ENCODE assay signal across 8 cellular contexts in the genomic region with DNA sequence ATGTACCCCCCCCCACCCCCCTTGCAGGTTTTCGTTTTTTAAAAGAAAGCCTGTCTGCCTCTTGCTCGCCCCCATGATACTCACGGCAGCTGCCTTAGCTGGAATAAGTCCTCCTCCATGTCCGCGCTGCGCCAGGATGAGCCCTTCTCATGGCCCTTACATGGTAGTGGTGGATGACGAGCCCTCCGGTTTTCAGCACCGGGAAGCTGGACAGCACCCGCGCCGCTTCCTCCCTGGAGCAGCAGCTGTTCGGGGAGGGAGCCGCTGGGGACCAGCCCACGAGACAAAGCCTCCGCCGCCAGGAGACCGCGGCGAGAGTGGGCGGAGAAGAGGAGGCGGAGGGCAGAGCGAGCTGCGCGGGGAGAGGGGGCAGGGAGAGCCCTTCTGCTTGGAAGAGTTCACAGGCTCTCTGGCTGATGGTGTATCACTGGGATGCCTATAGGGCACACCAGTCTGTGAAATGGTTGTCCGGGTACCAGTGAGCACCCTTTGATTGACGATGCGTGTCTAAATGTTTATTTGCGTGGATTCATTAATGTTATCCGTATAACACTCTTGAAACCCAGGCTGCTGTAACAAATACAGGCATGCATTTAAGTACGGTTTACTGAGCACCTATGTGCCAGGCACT. TPM values are rescaled to one million over a fixed set of nuclear protein-coding genes. Genes with fewer than 3 reads are reported as not detected.
DNase-seq lines count a peak whose midpoint lies in the region; ATAC-seq and TF ChIP-seq lines count a peak whose summit lies in the region.

A gene with protein sequence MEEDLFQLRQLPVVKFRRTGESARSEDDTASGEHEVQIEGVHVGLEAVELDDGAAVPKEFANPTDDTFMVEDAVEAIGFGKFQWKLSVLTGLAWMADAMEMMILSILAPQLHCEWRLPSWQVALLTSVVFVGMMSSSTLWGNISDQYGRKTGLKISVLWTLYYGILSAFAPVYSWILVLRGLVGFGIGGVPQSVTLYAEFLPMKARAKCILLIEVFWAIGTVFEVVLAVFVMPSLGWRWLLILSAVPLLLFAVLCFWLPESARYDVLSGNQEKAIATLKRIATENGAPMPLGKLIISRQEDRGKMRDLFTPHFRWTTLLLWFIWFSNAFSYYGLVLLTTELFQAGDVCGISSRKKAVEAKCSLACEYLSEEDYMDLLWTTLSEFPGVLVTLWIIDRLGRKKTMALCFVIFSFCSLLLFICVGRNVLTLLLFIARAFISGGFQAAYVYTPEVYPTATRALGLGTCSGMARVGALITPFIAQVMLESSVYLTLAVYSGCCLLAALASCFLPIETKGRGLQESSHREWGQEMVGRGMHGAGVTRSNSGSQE (minus strand): TSS at position 319 of the 631 bp plus-strand sequence. CDS start 200 bp downstream, at position 119.

- H2BK20ac ChIP-seq in IMR-90 (ENCODE audit: low read depth, low read length) = no peak within 1 kb of the TSS

- TF ChIP-seq POLR2A in IMR-90 (IDR thresholded peaks at IDR 0.05; ENCODE audit: low read depth, low read length) = no peak

- POLR2A ChIA-PET in IMR-90 (lab: Charles Lee; ENCODE audit: unreplicated experiment) = no interaction called here

- H3K27me3 ChIP-seq in IMR-90 (ENCODE audit: control insufficient read depth, insufficient read depth, low read length) (no peaks in the 10 kb centered on the region), upper lobe of right lung (no peaks in the 10 kb centered on the region)

- no peak within 1 kb of the TSS for H3K4ac ChIP-seq in IMR-90 (ENCODE audit: low read depth, low read length)

- DNase-seq in COLO668 (lab: John Stamatoyannopoulos, UW; ENCODE audit: unreplicated experiment) (peak; percentile 91), IMR-90 (peak; percentile 76), OCI-M1 (lab: John Stamatoyannopoulos, UW) (peak; percentile 87), globus pallidus (ENCODE audit: low spot score) (peak; percentile 83), non-pigmented ciliary epithelial cell (ENCODE audit: low read depth) (peak; percentile 40), upper lobe of right lung (peak; percentile 89)
- DNase-seq in activated naive CD4-positive, alpha-beta T cell treated with Interleukin-2 at 50 U/mL for 16 hours = peak; percentile 13

- H3K27ac ChIP-seq in IMR-90 (ENCODE audit: insufficient read depth, low read length) (no peak within 1 kb of the TSS), upper lobe of right lung (no peak within 1 kb of the TSS)

- in situ Hi-C loops in IMR-90 (cut with MboI; ENCODE audit: low sequenced_read_pairs) = no loop called here

- CTCF ChIA-PET in IMR-90 (lab: Yijun Ruan, JAX) = interaction anchor here (0.8 kb wide), 1 partner anchor 11 kb away, joined by 4 read pairs; no protein-coding TSS in a partner anchor

- no peak within 1 kb of the TSS for H4K91ac ChIP-seq in IMR-90 (ENCODE audit: insufficient read depth, low read depth, low read length)

- H3K9me3 ChIP-seq in IMR-90 (ENCODE audit: control insufficient read depth, insufficient read depth, low read length) (no peaks in the 10 kb centered on the region), upper lobe of right lung (no peaks in the 10 kb centered on the region)

- dilution Hi-C loops in IMR-90 (cut with HindIII; ENCODE audit: low sequenced_read_pairs, unreplicated experiment) = no loop called here

- H3K14ac ChIP-seq in IMR-90 (replicated peaks; ENCODE audit: low read depth, low read length) = no peak within 1 kb of the TSS

- H2BK15ac ChIP-seq in IMR-90 (ENCODE audit: low read depth, low read length) = no peak within 1 kb of the TSS

- H3K4me3 ChIP-seq in IMR-90 (ENCODE audit: insufficient read depth, low read depth, low read length) (no peak within 1 kb of the TSS), upper lobe of right lung (no peak within 1 kb of the TSS)

- no peak within 1 kb of the TSS for H3K23ac ChIP-seq in IMR-90 (ENCODE audit: low read depth, low read length)

- H3K4me2 ChIP-seq in IMR-90 (ENCODE audit: low read depth, low read length) = peak within 1 kb of the TSS; percentile 71

- H4K5ac ChIP-seq in IMR-90 (ENCODE audit: low read depth, low read length) = no peak within 1 kb of the TSS

- intact Hi-C loops in IMR-90 (cut with micrococcal nuclease) (loop anchor here (2.0 kb wide), 1 partner anchor 32 kb away; a partner anchor contains a TSS), upper lobe of right lung (cut with DNase I) (no loop called here)

- H4K20me1 ChIP-seq in IMR-90 (ENCODE audit: insufficient read depth, low read length) = no peaks in the 10 kb centered on the region

- ATAC-seq in IMR-90 (ENCODE audit: low read depth) (peak; percentile 100), upper lobe of right lung (peak; percentile 97), HG02763 (IDR thresholded peaks at IDR 0.05; ENCODE audit: unreplicated experiment) (no peak)

- no peaks in the 10 kb centered on the region for H3K9me1 ChIP-seq in IMR-90 (ENCODE audit: insufficient read depth, low read length)

- no peak for TF ChIP-seq RAD21 in IMR-90 (IDR thresholded peaks at IDR 0.05; ENCODE audit: low read length)

- no peak within 1 kb of the TSS for H2AK9ac ChIP-seq in IMR-90 (replicated peaks; ENCODE audit: low read depth, low read length, poor library complexity)

- BruUV-seq in IMR-90 (replicated peaks; lab: Mats Ljungman, UMichigan) = no TSS peak

- H3K56ac ChIP-seq in IMR-90 (ENCODE audit: extremely low read depth, insufficient read depth, low read length) = no peak within 1 kb of the TSS

- H3K36me3 ChIP-seq in IMR-90 (ENCODE audit: control insufficient read depth, insufficient read depth, low read length) = no peaks in the 10 kb centered on the region
- H3K36me3 ChIP-seq in upper lobe of right lung = no peaks in the 10 kb centered on the region

- H3K9ac ChIP-seq in IMR-90 (ENCODE audit: low read depth, low read length) = no peak within 1 kb of the TSS

- no peak within 1 kb of the TSS for H3K18ac ChIP-seq in IMR-90 (ENCODE audit: low read depth, low read length)

- no peak within 1 kb of the TSS for H2BK5ac ChIP-seq in IMR-90 (ENCODE audit: low read depth, low read length, poor library complexity, severe bottlenecking)

- WGBS in IMR-90 (ENCODE audit: extremely low coverage in 2 of 2, insufficient read length in 1 of 2), 2 experiments = no CpG with 5 or more reads among the region's 31 CpGs

- no peak within 1 kb of the TSS for H2AK5ac ChIP-seq in IMR-90 (ENCODE audit: low read depth, low read length)

- H2BK120ac ChIP-seq in IMR-90 (ENCODE audit: low read depth, low read length) = no peak within 1 kb of the TSS

- no peak within 1 kb of the TSS for H4K8ac ChIP-seq in IMR-90 (ENCODE audit: low read depth in 2 of 2, low read length in 2 of 2)

- H3K79me1 ChIP-seq in IMR-90 (ENCODE audit: low read depth in 1 of 2, low read length in 2 of 2) = no peaks in the 10 kb centered on the region

- no peaks in the 10 kb centered on the region for H3K4me1 ChIP-seq in IMR-90 (ENCODE audit: control insufficient read depth, insufficient read depth, low read length)
- peaks cover 4% of the 10 kb centered on the region for H3K4me1 ChIP-seq in upper lobe of right lung

- peak within 1 kb of the TSS; percentile 76 for H2AFZ ChIP-seq in IMR-90 (replicated peaks; ENCODE audit: low read length, poor library complexity)

- TF ChIP-seq CTCF in IMR-90 (conservative IDR thresholded peaks at IDR 0.05; ENCODE audit: low read depth, low read length) (no peak), upper lobe of right lung (IDR thresholded peaks at IDR 0.05) (no peak)

TF ChIP-seq in IMR-90, 13 proteins besides CTCF, POLR2A, EP300 and RAD21:
- no peak for TF ChIP-seq CEBPB (IDR thresholded peaks at IDR 0.05; ENCODE audit: low read depth, low read length)
- TF ChIP-seq BHLHE40 (IDR thresholded peaks at IDR 0.05; ENCODE audit: low read depth, low read length) = no peak
- peak; percentile 73 for TF ChIP-seq RCOR1 (IDR thresholded peaks at IDR 0.05; ENCODE audit: insufficient replicate concordance, low read length)
- TF ChIP-seq RFX5 (IDR thresholded peaks at IDR 0.05; ENCODE audit: low read depth, low read length) = no peak
- TF ChIP-seq MAZ (IDR thresholded peaks at IDR 0.05; ENCODE audit: borderline replicate concordance, low read depth, low read length) = peak; percentile 68; the same call in 1 of the 2 replicates
- TF ChIP-seq FOS (IDR thresholded peaks at IDR 0.05; ENCODE audit: low read depth, low read length) = no peak
- TF ChIP-seq, protein P1, sequence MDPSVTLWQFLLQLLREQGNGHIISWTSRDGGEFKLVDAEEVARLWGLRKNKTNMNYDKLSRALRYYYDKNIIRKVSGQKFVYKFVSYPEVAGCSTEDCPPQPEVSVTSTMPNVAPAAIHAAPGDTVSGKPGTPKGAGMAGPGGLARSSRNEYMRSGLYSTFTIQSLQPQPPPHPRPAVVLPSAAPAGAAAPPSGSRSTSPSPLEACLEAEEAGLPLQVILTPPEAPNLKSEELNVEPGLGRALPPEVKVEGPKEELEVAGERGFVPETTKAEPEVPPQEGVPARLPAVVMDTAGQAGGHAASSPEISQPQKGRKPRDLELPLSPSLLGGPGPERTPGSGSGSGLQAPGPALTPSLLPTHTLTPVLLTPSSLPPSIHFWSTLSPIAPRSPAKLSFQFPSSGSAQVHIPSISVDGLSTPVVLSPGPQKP (IDR thresholded peaks at IDR 0.05; ENCODE audit: borderline replicate concordance, low read depth, low read length) = no peak
- TF ChIP-seq, protein P2, sequence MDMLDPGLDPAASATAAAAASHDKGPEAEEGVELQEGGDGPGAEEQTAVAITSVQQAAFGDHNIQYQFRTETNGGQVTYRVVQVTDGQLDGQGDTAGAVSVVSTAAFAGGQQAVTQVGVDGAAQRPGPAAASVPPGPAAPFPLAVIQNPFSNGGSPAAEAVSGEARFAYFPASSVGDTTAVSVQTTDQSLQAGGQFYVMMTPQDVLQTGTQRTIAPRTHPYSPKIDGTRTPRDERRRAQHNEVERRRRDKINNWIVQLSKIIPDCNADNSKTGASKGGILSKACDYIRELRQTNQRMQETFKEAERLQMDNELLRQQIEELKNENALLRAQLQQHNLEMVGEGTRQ (IDR thresholded peaks at IDR 0.05; ENCODE audit: low read depth, low read length) = peak; percentile 11; the same call in 1 of the 2 replicates
- TF ChIP-seq MXI1 (IDR thresholded peaks at IDR 0.05; ENCODE audit: borderline replicate concordance, low read depth, low read length) = peak; percentile 84; the same call in 1 of the 2 replicates

RNA-seq across cellular contexts. Expression of the gene that starts here (rescaled TPM):
- not detected in 2 replicates for total RNA-seq in IMR-90 (2012; rRNA removed)
- not detected in 2 replicates for polyA plus RNA-seq in IMR-90 (2012; rRNA removed)
- not detected in 2 replicates for polyA plus RNA-seq in IMR-90 (2012; cell fraction: cytosol; rRNA removed)
- not detected in 2 replicates for polyA plus RNA-seq in IMR-90 (2012; cell fraction: nucleus; rRNA removed; ENCODE audit: low replicate concordance)
- total RNA-seq in upper lobe of right lung = not detected

Comparison
In these comparisons a context has a peak if more than half of its experiments do, and no peak if none do; other contexts are left out.
1. Peak in DNase-seq, ATAC-seq and H3K4me2 ChIP-seq in IMR-90; RNA of the gene not detected or under 1 TPM.
2. Peak in DNase-seq and ATAC-seq in upper lobe of right lung; RNA of the gene not detected or under 1 TPM.
3. DNase-seq: peak in every context shown above with its lines; median percentile 91 in COLO668; 89 in upper lobe of right lung; 87 in OCI-M1; 83 in globus pallidus; 76 in IMR-90; 40 in non-pigmented ciliary epithelial cell; 13 in activated naive CD4-positive, alpha-beta T cell treated with Interleukin-2 at 50 U/mL for 16 hours.